In genomic region chr15:89797678-89798201, GRCh38 we compare ENCODE assay signal across 16 cellular contexts. TPM values are rescaled to one million over a fixed set of nuclear protein-coding genes. Genes with fewer than 3 reads are reported as not detected.
DNase-seq lines count a peak whose midpoint lies in the region; ATAC-seq, FAIRE-seq and TF ChIP-seq lines count a peak whose summit lies in the region.
"Had no signal": no experiment of that assay in that cellular context is flagged by ENCODE, and none has a peak within 500 bp of the region (broad histone marks: within the 10 kb centered on the region; RNA-seq: fewer than 3 reads in every experiment).

No MANE protein-coding gene starts in this region.

- TF ChIP-seq CTCF in right atrium auricular region (IDR thresholded peaks at IDR 0.05) (no peak), astrocyte (IDR thresholded peaks at IDR 0.05; ENCODE audit: insufficient read depth, low read depth, low read length) (no peak), neural progenitor cell (IDR thresholded peaks at IDR 0.05) (no peak)

- H3K79me2 ChIP-seq in astrocyte (ENCODE audit: insufficient read depth, low read length), result no peaks in the 10 kb centered on the region
- no peaks in the 10 kb centered on the region for H3K79me2 ChIP-seq in neural progenitor cell (ENCODE audit: low read depth)

- H3K27me3 ChIP-seq in right atrium auricular region (no peaks in the 10 kb centered on the region), astrocyte (ENCODE audit: insufficient read depth, low read length) (no peaks in the 10 kb centered on the region), neural progenitor cell (no peaks in the 10 kb centered on the region)

- FAIRE-seq in astrocyte (lab: Jason Lieb, UNC), result no peak
- FAIRE-seq: GM19239 had no signal

- H3K4me1 Mint-ChIP-seq in astrocyte (ENCODE audit: low read depth, unreplicated experiment), result peaks cover 3% of the 10 kb centered on the region
- peaks cover 6% of the 10 kb centered on the region for H3K4me1 Mint-ChIP-seq in neural progenitor cell
- H3K4me1 Mint-ChIP-seq in stimulated activated effector memory CD8-positive, alpha-beta T cell treated with anti-CD3 and anti-CD28 coated beads, Interleukin-12 subunit alpha, Interleukin-12 subunit beta, amount 100 ng/mL, for 72 hours, result no peaks in the 10 kb centered on the region
- H3K4me1 Mint-ChIP-seq: CD4-positive, CD25-positive, alpha-beta regulatory T cell had no signal

- H3K36me3 Mint-ChIP-seq in astrocyte (ENCODE audit: low read depth, unreplicated experiment) (no peaks in the 10 kb centered on the region), neural progenitor cell (no peaks in the 10 kb centered on the region)
- H3K36me3 Mint-ChIP-seq in stimulated activated effector memory CD8-positive, alpha-beta T cell treated with anti-CD3 and anti-CD28 coated beads, Interleukin-12 subunit alpha, Interleukin-12 subunit beta, amount 100 ng/mL, for 72 hours, result no peaks in the 10 kb centered on the region
- H3K36me3 Mint-ChIP-seq: CD4-positive, CD25-positive, alpha-beta regulatory T cell had no signal

- H3K27ac Mint-ChIP-seq in astrocyte (ENCODE audit: unreplicated experiment) (peak overlapping the region; percentile 14), neural progenitor cell (no peak overlapping the region)
- peak overlapping the region; percentile 60 for H3K27ac Mint-ChIP-seq in stimulated activated effector memory CD8-positive, alpha-beta T cell treated with anti-CD3 and anti-CD28 coated beads, Interleukin-12 subunit alpha, Interleukin-12 subunit beta, amount 100 ng/mL, for 72 hours

- H3K27ac ChIP-seq in right atrium auricular region, result no peak overlapping the region
- no peak overlapping the region for H3K27ac ChIP-seq in astrocyte (ENCODE audit: low read depth, low read length)
- no peak overlapping the region for H3K27ac ChIP-seq in neural progenitor cell
- H3K27ac ChIP-seq: 22Rv1; BLaER1 treated with 17β-estradiol and CSF1 and Interleukin-3, amounts not matched to agents 10 nM and 100 nM had no signal

- H3K4me1 ChIP-seq in right atrium auricular region (no peaks in the 10 kb centered on the region), astrocyte (ENCODE audit: insufficient read depth, low read length) (peaks cover 10% of the 10 kb centered on the region), neural progenitor cell (no peaks in the 10 kb centered on the region)

- peaks cover 6% of the 10 kb centered on the region for H3K9me3 Mint-ChIP-seq in astrocyte (ENCODE audit: unreplicated experiment)
- no peaks in the 10 kb centered on the region for H3K9me3 Mint-ChIP-seq in neural progenitor cell
- H3K9me3 Mint-ChIP-seq in stimulated activated effector memory CD8-positive, alpha-beta T cell treated with anti-CD3 and anti-CD28 coated beads, Interleukin-12 subunit alpha, Interleukin-12 subunit beta, amount 100 ng/mL, for 72 hours, result peaks cover 6% of the 10 kb centered on the region

- H3F3A ChIP-seq in neural progenitor cell (ENCODE audit: low read depth), result no peaks in the 10 kb centered on the region

- H3K9ac ChIP-seq in astrocyte (ENCODE audit: low read length) (no peak overlapping the region), neural progenitor cell (no peak overlapping the region)
- H3K9ac ChIP-seq: BLaER1 treated with 17β-estradiol and CSF1 and Interleukin-3, amounts not matched to agents 10 nM and 100 nM had no signal

- H3K27me3 Mint-ChIP-seq in astrocyte (ENCODE audit: low read depth, unreplicated experiment), result peaks cover 49% of the 10 kb centered on the region
- H3K27me3 Mint-ChIP-seq in neural progenitor cell (ENCODE audit: insufficient read depth, low read depth), result peaks cover 12% of the 10 kb centered on the region

- H3K4me3 ChIP-seq in right atrium auricular region (no peak overlapping the region), astrocyte (ENCODE audit: insufficient read depth, low read depth, low read length) (no peak overlapping the region), neural progenitor cell (no peak overlapping the region)
- H3K4me3 ChIP-seq: BLaER1 treated with 17β-estradiol and CSF1 and Interleukin-3, amounts not matched to agents 10 nM and 100 nM had no signal

- intact Hi-C loops in cardiac septum (cut with DNase I), result no loop called here

- H4K20me1 ChIP-seq in astrocyte (ENCODE audit: insufficient read depth, low read length), result peaks cover 11% of the 10 kb centered on the region
- no peaks in the 10 kb centered on the region for H4K20me1 ChIP-seq in neural progenitor cell (ENCODE audit: low read depth)

- no peak for ATAC-seq in stimulated activated effector memory CD8-positive, alpha-beta T cell treated with anti-CD3 and anti-CD28 coated beads, Interleukin-12 subunit alpha, Interleukin-12 subunit beta, amount 100 ng/mL, for 72 hours
- ATAC-seq: HCT116 had no signal

- H3K4me2 ChIP-seq in astrocyte (ENCODE audit: low read length) (no peak overlapping the region), neural progenitor cell (no peak overlapping the region)
- H3K4me2 ChIP-seq: BLaER1 treated with 17β-estradiol and CSF1 and Interleukin-3, amounts not matched to agents 10 nM and 100 nM had no signal

- peak; percentile 26 for DNase-seq in cardiac septum (ENCODE audit: low spot score)
- DNase-seq in right atrium auricular region (ENCODE audit: low spot score), result no peak
- no peak for DNase-seq in astrocyte (ENCODE audit: low read depth)
- peak; percentile 1 for DNase-seq in neural progenitor cell (ENCODE audit: low spot score)
- DNase-seq in stimulated activated effector memory CD8-positive, alpha-beta T cell treated with anti-CD3 and anti-CD28 coated beads, Interleukin-12 subunit alpha, Interleukin-12 subunit beta, amount 100 ng/mL, for 72 hours (ENCODE audit: low spot score in 2 of 2), result no peak
- DNase-seq in A172 (ENCODE audit: low spot score), result no peak
- no peak for DNase-seq in activated CD4-positive, alpha-beta T cell treated with anti-CD3 and anti-CD28 coated beads for 1 hour
- DNase-seq in AG20443 (ENCODE audit: low spot score), result no peak
- DNase-seq: CD4-positive, CD25-positive, alpha-beta regulatory T cell; DMS53; GF-D8 had no signal

- no peaks in the 10 kb centered on the region for H3K9me3 ChIP-seq in right atrium auricular region
- no peaks in the 10 kb centered on the region for H3K9me3 ChIP-seq in astrocyte (ENCODE audit: insufficient read depth, low read depth, low read length)
- H3K9me3 ChIP-seq in neural progenitor cell (ENCODE audit: low read depth), result no peaks in the 10 kb centered on the region
- H3K9me3 ChIP-seq: BLaER1 treated with 17β-estradiol and CSF1 and Interleukin-3, amounts not matched to agents 10 nM and 100 nM had no signal

- H3K4me3 Mint-ChIP-seq in astrocyte (ENCODE audit: unreplicated experiment), result no peak overlapping the region
- H3K4me3 Mint-ChIP-seq in neural progenitor cell, result no peak overlapping the region
- H3K4me3 Mint-ChIP-seq in stimulated activated effector memory CD8-positive, alpha-beta T cell treated with anti-CD3 and anti-CD28 coated beads, Interleukin-12 subunit alpha, Interleukin-12 subunit beta, amount 100 ng/mL, for 72 hours, result no peak overlapping the region
- H3K4me3 Mint-ChIP-seq: CD4-positive, CD25-positive, alpha-beta regulatory T cell had no signal

- no peak overlapping the region for H2AFZ ChIP-seq in astrocyte (ENCODE audit: low read depth, low read length)
- H2AFZ ChIP-seq in neural progenitor cell (replicated peaks), result no peak overlapping the region

- H3K36me3 ChIP-seq in right atrium auricular region, result no peaks in the 10 kb centered on the region
- peaks cover 27% of the 10 kb centered on the region for H3K36me3 ChIP-seq in astrocyte (ENCODE audit: insufficient read depth, low read length)
- no peaks in the 10 kb centered on the region for H3K36me3 ChIP-seq in neural progenitor cell

RNA-seq across cellular contexts. Expression of gene ANPEP, which starts 16.9 kb away (rescaled TPM):
- total RNA-seq in cardiac septum, result 4.3 TPM
- 10 to 100 TPM in 1 of 2 donors, 1 to 10 TPM in 1; 8.1 to 22.7 TPM for total RNA-seq in right atrium auricular region
- 0.22 and 0.25 TPM in 2 replicates for total RNA-seq in astrocyte
- total RNA-seq in neural progenitor cell (ENCODE audit: low replicate concordance), result 2.7 and 4.7 TPM in 2 replicates
- 1.7 and 3.6 TPM in 2 replicates for total RNA-seq in A172 (2014; rRNA removed; shearing (Covaris generic))

RNA-seq across cellular contexts. Expression of gene MESP2, which starts 21.6 kb away (rescaled TPM):
- total RNA-seq in cardiac septum, result 0.19 TPM
- total RNA-seq in right atrium auricular region, result not detected
- not detected in 2 replicates for total RNA-seq in astrocyte
- 0.19 TPM in 1 of 2 replicates, not detected in the other for total RNA-seq in neural progenitor cell (ENCODE audit: low replicate concordance)
- not detected in 2 replicates for total RNA-seq in A172 (2014; rRNA removed; shearing (Covaris generic))
- total RNA-seq: CD4-positive, CD25-positive, alpha-beta regulatory T cell; H4 had no signal

RNA-seq across cellular contexts. Expression of gene MESP1, which starts 46.7 kb away (rescaled TPM):
- 0.86 TPM for total RNA-seq in cardiac septum
- 1 to 10 TPM; 2.3 to 2.4 TPM for total RNA-seq in right atrium auricular region
- not detected in 2 replicates for total RNA-seq in astrocyte
- total RNA-seq in neural progenitor cell (ENCODE audit: low replicate concordance), result 0.31 TPM in 1 of 2 replicates, not detected in the other
- total RNA-seq in A172 (2014; rRNA removed; shearing (Covaris generic)), result 0.89 and 1.5 TPM in 2 replicates
- total RNA-seq: H4 had no signal

Comparison
In these comparisons a context has a peak if more than half of its experiments do, and no peak if none do; other contexts are left out.
1. DNase-seq: peak in cardiac septum (single experiment) and neural progenitor cell (single experiment); none in right atrium auricular region (single experiment), astrocyte (single experiment), stimulated activated effector memory CD8-positive, alpha-beta T cell treated with anti-CD3 and anti-CD28 coated beads, Interleukin-12 subunit alpha, Interleukin-12 subunit beta, amount 100 ng/mL, for 72 hours (0 of 2), A172 (single experiment), activated CD4-positive, alpha-beta T cell treated with anti-CD3 and anti-CD28 coated beads for 1 hour (single experiment) and AG20443 (single experiment).